Comparison of ENCODE assay signal across 1 cellular context in the genomic region with DNA sequence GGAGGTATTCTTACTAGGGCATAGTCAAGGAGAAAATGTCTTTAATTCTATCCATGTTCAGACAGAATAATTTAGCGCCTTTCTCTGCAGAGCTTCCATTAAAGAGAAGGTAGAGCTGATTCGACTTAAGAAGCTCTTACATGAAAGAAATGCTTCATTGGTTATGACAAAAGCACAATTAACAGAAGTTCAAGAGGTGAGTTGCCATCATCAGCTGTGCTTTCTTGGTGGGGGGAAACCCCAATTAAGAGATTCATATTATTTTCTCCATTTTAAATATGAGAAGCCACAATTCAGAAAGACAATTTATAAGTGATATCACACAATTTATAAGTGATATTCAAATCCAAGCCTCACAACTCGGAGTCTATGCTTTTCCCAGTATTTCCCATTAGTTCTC.
TF ChIP-seq lines count a peak whose summit lies in the region.

No MANE protein-coding gene starts in this region.

TF ChIP-seq in HepG2, 621 proteins besides CTCF, POLR2A, EP300 and RAD21:
- TF ChIP-seq ZFP1 (CRISPR knock-in tag; IDR thresholded peaks at IDR 0.05) (no peak), SNAI1 (CRISPR knock-in tag; IDR thresholded peaks at IDR 0.05; ENCODE audit: borderline replicate concordance) (no peak), ZNF780A (CRISPR knock-in tag; IDR thresholded peaks at IDR 0.05) (no peak), ZNF460 (CRISPR knock-in tag; IDR thresholded peaks at IDR 0.05; ENCODE audit: borderline replicate concordance) (no peak), NKX3-1 (CRISPR knock-in tag; IDR thresholded peaks at IDR 0.05) (no peak), ZNF44 (CRISPR knock-in tag; IDR thresholded peaks at IDR 0.05) (no peak), NFE2 (CRISPR knock-in tag; IDR thresholded peaks at IDR 0.05) (no peak), RBAK (CRISPR knock-in tag; IDR thresholded peaks at IDR 0.05) (no peak), SIX4 (CRISPR knock-in tag; IDR thresholded peaks at IDR 0.05) (no peak), NR2F6 (IDR thresholded peaks at IDR 0.05) (no peak), NR2F6 (CRISPR knock-in tag; IDR thresholded peaks at IDR 0.05) (no peak)
- TF ChIP-seq, protein P1, sequence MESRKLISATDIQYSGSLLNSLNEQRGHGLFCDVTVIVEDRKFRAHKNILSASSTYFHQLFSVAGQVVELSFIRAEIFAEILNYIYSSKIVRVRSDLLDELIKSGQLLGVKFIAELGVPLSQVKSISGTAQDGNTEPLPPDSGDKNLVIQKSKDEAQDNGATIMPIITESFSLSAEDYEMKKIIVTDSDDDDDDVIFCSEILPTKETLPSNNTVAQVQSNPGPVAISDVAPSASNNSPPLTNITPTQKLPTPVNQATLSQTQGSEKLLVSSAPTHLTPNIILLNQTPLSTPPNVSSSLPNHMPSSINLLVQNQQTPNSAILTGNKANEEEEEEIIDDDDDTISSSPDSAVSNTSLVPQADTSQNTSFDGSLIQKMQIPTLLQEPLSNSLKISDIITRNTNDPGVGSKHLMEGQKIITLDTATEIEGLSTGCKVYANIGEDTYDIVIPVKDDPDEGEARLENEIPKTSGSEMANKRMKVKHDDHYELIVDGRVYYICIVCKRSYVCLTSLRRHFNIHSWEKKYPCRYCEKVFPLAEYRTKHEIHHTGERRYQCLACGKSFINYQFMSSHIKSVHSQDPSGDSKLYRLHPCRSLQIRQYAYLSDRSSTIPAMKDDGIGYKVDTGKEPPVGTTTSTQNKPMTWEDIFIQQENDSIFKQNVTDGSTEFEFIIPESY (CRISPR knock-in tag; IDR thresholded peaks at IDR 0.05): no peak
- TF ChIP-seq, protein P2, sequence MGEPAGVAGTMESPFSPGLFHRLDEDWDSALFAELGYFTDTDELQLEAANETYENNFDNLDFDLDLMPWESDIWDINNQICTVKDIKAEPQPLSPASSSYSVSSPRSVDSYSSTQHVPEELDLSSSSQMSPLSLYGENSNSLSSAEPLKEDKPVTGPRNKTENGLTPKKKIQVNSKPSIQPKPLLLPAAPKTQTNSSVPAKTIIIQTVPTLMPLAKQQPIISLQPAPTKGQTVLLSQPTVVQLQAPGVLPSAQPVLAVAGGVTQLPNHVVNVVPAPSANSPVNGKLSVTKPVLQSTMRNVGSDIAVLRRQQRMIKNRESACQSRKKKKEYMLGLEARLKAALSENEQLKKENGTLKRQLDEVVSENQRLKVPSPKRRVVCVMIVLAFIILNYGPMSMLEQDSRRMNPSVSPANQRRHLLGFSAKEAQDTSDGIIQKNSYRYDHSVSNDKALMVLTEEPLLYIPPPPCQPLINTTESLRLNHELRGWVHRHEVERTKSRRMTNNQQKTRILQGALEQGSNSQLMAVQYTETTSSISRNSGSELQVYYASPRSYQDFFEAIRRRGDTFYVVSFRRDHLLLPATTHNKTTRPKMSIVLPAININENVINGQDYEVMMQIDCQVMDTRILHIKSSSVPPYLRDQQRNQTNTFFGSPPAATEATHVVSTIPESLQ (CRISPR knock-in tag; conservative IDR thresholded peaks at IDR 0.05): no peak
- TF ChIP-seq, protein P3, sequence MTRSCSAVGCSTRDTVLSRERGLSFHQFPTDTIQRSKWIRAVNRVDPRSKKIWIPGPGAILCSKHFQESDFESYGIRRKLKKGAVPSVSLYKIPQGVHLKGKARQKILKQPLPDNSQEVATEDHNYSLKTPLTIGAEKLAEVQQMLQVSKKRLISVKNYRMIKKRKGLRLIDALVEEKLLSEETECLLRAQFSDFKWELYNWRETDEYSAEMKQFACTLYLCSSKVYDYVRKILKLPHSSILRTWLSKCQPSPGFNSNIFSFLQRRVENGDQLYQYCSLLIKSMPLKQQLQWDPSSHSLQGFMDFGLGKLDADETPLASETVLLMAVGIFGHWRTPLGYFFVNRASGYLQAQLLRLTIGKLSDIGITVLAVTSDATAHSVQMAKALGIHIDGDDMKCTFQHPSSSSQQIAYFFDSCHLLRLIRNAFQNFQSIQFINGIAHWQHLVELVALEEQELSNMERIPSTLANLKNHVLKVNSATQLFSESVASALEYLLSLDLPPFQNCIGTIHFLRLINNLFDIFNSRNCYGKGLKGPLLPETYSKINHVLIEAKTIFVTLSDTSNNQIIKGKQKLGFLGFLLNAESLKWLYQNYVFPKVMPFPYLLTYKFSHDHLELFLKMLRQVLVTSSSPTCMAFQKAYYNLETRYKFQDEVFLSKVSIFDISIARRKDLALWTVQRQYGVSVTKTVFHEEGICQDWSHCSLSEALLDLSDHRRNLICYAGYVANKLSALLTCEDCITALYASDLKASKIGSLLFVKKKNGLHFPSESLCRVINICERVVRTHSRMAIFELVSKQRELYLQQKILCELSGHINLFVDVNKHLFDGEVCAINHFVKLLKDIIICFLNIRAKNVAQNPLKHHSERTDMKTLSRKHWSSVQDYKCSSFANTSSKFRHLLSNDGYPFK (CRISPR knock-in tag; IDR thresholded peaks at IDR 0.05; ENCODE audit: borderline replicate concordance): no peak
- TF ChIP-seq, protein P4, sequence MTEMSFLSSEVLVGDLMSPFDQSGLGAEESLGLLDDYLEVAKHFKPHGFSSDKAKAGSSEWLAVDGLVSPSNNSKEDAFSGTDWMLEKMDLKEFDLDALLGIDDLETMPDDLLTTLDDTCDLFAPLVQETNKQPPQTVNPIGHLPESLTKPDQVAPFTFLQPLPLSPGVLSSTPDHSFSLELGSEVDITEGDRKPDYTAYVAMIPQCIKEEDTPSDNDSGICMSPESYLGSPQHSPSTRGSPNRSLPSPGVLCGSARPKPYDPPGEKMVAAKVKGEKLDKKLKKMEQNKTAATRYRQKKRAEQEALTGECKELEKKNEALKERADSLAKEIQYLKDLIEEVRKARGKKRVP (CRISPR knock-in tag; IDR thresholded peaks at IDR 0.05): no peak
